1 cellular context compared by ENCODE assay signal in the genomic region with DNA sequence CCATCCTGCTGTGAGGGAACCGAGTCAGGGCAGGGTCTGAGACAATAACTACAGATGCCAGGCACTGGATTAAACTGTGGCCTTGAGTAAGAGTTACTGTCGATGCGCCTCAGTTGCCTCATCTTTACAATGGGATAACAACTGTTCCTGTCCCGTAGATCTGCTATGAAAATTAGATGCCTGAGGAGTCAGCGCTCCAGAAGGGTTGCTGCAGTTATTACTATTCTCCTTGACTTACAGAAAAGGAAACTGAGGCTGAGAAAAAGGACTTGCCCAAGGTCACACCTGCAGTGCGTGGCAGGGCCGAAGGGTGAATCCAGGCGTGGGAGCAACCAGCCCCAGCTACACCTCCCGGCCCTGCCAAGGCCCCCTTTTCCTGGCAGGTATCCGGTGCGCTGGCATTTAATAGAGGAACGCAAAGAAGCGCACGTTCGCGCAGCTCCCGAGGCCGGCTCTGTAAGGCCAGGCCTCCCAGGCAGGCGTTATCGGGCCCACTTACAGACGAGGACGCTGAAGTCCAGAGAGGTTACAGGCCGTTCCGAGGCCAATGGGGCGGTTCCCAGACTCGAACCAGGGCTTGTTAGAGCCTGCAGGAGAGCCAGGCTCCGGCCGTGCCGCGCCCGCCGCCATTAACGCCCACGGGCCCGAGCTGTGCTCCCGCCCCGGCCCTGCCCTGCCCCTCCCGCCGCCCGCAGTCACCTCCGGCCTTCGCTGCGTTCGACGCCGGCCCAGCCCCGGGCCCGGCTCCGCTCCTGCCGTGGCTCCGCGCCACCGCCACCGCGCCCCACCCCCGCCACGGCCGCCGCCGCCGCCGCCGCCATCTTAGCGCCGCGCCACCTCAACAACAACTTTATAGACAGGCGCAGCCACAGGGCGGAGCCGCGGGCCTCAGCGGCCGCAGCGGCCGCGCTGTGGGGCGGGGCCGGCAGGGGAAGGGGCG.
TF ChIP-seq lines count a peak whose summit lies in the region.

Gene C11orf68, minus strand, starts transcription at position 852 of the 940 bp plus-strand sequence. Its CDS starts 31 bp downstream, at position 821.

TF ChIP-seq in K562, 482 proteins besides CTCF, POLR2A, EP300 and RAD21 (continued from another document and continues in another):
- TF ChIP-seq, protein P1, sequence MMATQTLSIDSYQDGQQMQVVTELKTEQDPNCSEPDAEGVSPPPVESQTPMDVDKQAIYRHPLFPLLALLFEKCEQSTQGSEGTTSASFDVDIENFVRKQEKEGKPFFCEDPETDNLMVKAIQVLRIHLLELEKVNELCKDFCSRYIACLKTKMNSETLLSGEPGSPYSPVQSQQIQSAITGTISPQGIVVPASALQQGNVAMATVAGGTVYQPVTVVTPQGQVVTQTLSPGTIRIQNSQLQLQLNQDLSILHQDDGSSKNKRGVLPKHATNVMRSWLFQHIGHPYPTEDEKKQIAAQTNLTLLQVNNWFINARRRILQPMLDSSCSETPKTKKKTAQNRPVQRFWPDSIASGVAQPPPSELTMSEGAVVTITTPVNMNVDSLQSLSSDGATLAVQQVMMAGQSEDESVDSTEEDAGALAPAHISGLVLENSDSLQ (IDR thresholded peaks at IDR 0.05) = no peak
- TF ChIP-seq ZNF830 (CRISPR knock-in tag; IDR thresholded peaks at IDR 0.05) (no peak), NR2C2 (CRISPR knock-in tag; IDR thresholded peaks at IDR 0.05) (no peak), NR2C2 (tag; IDR thresholded peaks at IDR 0.05) (0 out of 2 replicates have a peak, but pooled peaks have one; percentile 61), ETV5 (CRISPR knock-in tag; IDR thresholded peaks at IDR 0.05; ENCODE audit: low read depth) (no peak), DIDO1 (tag; IDR thresholded peaks at IDR 0.05; ENCODE audit: low read depth) (no peak), BACH1 (tag; IDR thresholded peaks at IDR 0.05) (no peak), PHB (CRISPR knock-in tag; IDR thresholded peaks at IDR 0.05) (no peak), ZNF134 (CRISPR knock-in tag; conservative IDR thresholded peaks at IDR 0.05) (no peak), ZFPM2 (CRISPR knock-in tag; IDR thresholded peaks at IDR 0.05) (no peak), ZNF146 (CRISPR knock-in tag; IDR thresholded peaks at IDR 0.05; ENCODE audit: unreplicated experiment) (peak; percentile 5), NR2C1 (IDR thresholded peaks at IDR 0.05) (no peak), NR2C1 (tag; IDR thresholded peaks at IDR 0.05) (no peak), GTF2E2 (tag; IDR thresholded peaks at IDR 0.05) (no peak), ILF3 (IDR thresholded peaks at IDR 0.05; ENCODE audit: borderline replicate concordance) (no peak), CXXC5 (CRISPR knock-in tag; IDR thresholded peaks at IDR 0.05) (peak; percentile 87; the same call in 1 of the 2 replicates), STAG1 (CRISPR knock-in tag; IDR thresholded peaks at IDR 0.05; ENCODE audit: borderline replicate concordance) (peak; percentile 37; the same call in 1 of the 2 replicates), KAT8 (IDR thresholded peaks at IDR 0.05; ENCODE audit: low read depth) (no peak), ZNF316 (IDR thresholded peaks at IDR 0.05) (no peak), SP2 (IDR thresholded peaks at IDR 0.05; ENCODE audit: extremely low read depth, low read depth, low read length, poor library complexity, severe bottlenecking) (no peak), RREB1 (CRISPR knock-in tag; IDR thresholded peaks at IDR 0.05) (no peak), ZC3H11A (IDR thresholded peaks at IDR 0.05; ENCODE audit: low read depth, low read length) (no peak), RCOR1 (IDR thresholded peaks at IDR 0.05; ENCODE audit: borderline replicate concordance in 1 of 2, low read depth in 2 of 2, low read length in 2 of 2) (peak in 1 of 2 experiments; percentile 55; a peak in 3 of 4 replicates), SRSF7 (optimal IDR thresholded peaks at IDR 0.05; ENCODE audit: low read depth, low read length) (no peak), ARID3B (CRISPR knock-in tag; IDR thresholded peaks at IDR 0.05; ENCODE audit: borderline replicate concordance) (no peak), RHOXF2B (CRISPR knock-in tag; conservative IDR thresholded peaks at IDR 0.05) (no peak), THRAP3 (IDR thresholded peaks at IDR 0.05; ENCODE audit: borderline replicate concordance) (no peak), ZFX (CRISPR knock-in tag; IDR thresholded peaks at IDR 0.05) (peak; percentile 84), LCOR (CRISPR knock-in tag; IDR thresholded peaks at IDR 0.05) (0 out of 2 replicates have a peak, but pooled peaks have one; percentile 53), RBM22 (IDR thresholded peaks at IDR 0.05; ENCODE audit: low read depth, low read length, poor library complexity, severe bottlenecking) (no peak), ELF2 (CRISPR knock-in tag; IDR thresholded peaks at IDR 0.05) (no peak), ZNF212 (CRISPR knock-in tag; IDR thresholded peaks at IDR 0.05) (no peak), DACH1 (IDR thresholded peaks at IDR 0.05; ENCODE audit: partially characterized antibody) (no peak), ZNF668 (CRISPR knock-in tag; IDR thresholded peaks at IDR 0.05) (no peak), ZNF79 (CRISPR knock-in tag; IDR thresholded peaks at IDR 0.05; ENCODE audit: low read depth) (no peak)
- TF ChIP-seq, protein P2, sequence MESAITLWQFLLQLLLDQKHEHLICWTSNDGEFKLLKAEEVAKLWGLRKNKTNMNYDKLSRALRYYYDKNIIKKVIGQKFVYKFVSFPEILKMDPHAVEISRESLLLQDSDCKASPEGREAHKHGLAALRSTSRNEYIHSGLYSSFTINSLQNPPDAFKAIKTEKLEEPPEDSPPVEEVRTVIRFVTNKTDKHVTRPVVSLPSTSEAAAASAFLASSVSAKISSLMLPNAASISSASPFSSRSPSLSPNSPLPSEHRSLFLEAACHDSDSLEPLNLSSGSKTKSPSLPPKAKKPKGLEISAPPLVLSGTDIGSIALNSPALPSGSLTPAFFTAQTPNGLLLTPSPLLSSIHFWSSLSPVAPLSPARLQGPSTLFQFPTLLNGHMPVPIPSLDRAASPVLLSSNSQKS (CRISPR knock-in tag; IDR thresholded peaks at IDR 0.05) = no peak
- TF ChIP-seq, protein P3, sequence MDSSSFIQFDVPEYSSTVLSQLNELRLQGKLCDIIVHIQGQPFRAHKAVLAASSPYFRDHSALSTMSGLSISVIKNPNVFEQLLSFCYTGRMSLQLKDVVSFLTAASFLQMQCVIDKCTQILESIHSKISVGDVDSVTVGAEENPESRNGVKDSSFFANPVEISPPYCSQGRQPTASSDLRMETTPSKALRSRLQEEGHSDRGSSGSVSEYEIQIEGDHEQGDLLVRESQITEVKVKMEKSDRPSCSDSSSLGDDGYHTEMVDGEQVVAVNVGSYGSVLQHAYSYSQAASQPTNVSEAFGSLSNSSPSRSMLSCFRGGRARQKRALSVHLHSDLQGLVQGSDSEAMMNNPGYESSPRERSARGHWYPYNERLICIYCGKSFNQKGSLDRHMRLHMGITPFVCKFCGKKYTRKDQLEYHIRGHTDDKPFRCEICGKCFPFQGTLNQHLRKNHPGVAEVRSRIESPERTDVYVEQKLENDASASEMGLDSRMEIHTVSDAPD (CRISPR knock-in tag; IDR thresholded peaks at IDR 0.05) = no peak
- TF ChIP-seq, protein P4, sequence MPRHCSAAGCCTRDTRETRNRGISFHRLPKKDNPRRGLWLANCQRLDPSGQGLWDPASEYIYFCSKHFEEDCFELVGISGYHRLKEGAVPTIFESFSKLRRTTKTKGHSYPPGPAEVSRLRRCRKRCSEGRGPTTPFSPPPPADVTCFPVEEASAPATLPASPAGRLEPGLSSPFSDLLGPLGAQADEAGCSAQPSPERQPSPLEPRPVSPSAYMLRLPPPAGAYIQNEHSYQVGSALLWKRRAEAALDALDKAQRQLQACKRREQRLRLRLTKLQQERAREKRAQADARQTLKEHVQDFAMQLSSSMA (CRISPR knock-in tag; IDR thresholded peaks at IDR 0.05) = no peak
